33 cellular contexts compared by ENCODE assay signal in genomic region chr14:98594156-98594555, GRCh38.
"Had no signal": no experiment of that assay in that cellular context is flagged by ENCODE, and none has a peak within 500 bp of the region (broad histone marks: within the 10 kb centered on the region; RNA-seq: fewer than 3 reads in every experiment).

No MANE protein-coding gene starts in this region.

- H3K4me3 Mint-ChIP-seq: activated naive CD4-positive, alpha-beta T cell treated with anti-CD3 and anti-CD28 coated beads for 36 hours; activated naive CD8-positive, alpha-beta T cell treated with anti-CD3 and anti-CD28 coated beads for 36 hours; activated T-helper 1 cell treated with anti-CD3 and anti-CD28 coated beads, Interleukin-12 subunit alpha, Interleukin-12 subunit beta, Interleukin-2, Interleukin-4 antibody, amounts not matched to agents 30 ng/mL and 10 ng/mL and 1 ng/mL, durations not matched to agents 14 hours and 24 hours and 36 hours; naive thymus-derived CD8-positive, alpha-beta T cell; T-helper 1 cell treated with Interleukin-12 subunit alpha and Interleukin-12 subunit beta and Interleukin-4 antibody, amounts not matched to agents 30 μg/mL and 1 μg/mL, for 36 hours had no signal

- H3K4me3 ChIP-seq: adrenal gland, body of pancreas, pancreas, psoas muscle, thoracic aorta had no signal

- DNase-seq: activated CD4-positive, alpha-beta T cell treated with anti-CD3 and anti-CD28 coated beads for 1 hour; activated CD8-positive, alpha-beta memory T cell treated with anti-CD3 and anti-CD28 coated beads for 24 hours; activated CD8-positive, alpha-beta memory T cell treated with anti-CD3 and anti-CD28 coated beads, Interleukin-2, amount 50 U/mL, for 4 hours; activated effector memory CD4-positive, alpha-beta T cell treated with anti-CD3 and anti-CD28 coated beads, Interleukin-2, amount 50 U/mL, for 16 hours; activated naive CD4-positive, alpha-beta T cell treated with anti-CD3 and anti-CD28 coated beads for 36 hours; activated naive CD8-positive, alpha-beta T cell treated with anti-CD3 and anti-CD28 coated beads for 36 hours; activated T-cell treated with anti-CD3 and anti-CD28 coated beads, Interleukin-2, amount 50 U/mL, for 1 hour; adrenal gland; aorta; body of pancreas; dermis blood vessel endothelial cell; effector CD4-positive, alpha-beta T cell; glutamatergic neuron; islet precursor cell; left cardiac atrium; left ventricle myocardium superior; mammary epithelial cell; pancreas; psoas muscle; right cardiac atrium; SK-N-SH; stimulated activated CD4-positive, alpha-beta T cell treated with anti-CD3 and anti-CD28 coated beads, Interleukin-15, amount 100 ng/mL, for 24 hours; stimulated activated CD4-positive, alpha-beta T cell treated with anti-CD3 and anti-CD28 coated beads, Interleukin-2, amount 100 ng/mL, for 24 hours; stimulated activated naive CD4-positive, alpha-beta T cell; SW 1271; T-helper 9 cell; trophoblast cell had no signal

- H3K4me2 ChIP-seq: SK-N-SH had no signal

- H3K27me3 Mint-ChIP-seq: activated naive CD8-positive, alpha-beta T cell treated with anti-CD3 and anti-CD28 coated beads for 36 hours; naive thymus-derived CD8-positive, alpha-beta T cell had no signal

- H3K4me1 Mint-ChIP-seq: activated naive CD8-positive, alpha-beta T cell treated with anti-CD3 and anti-CD28 coated beads for 36 hours; naive thymus-derived CD8-positive, alpha-beta T cell had no signal

- H3K27me3 ChIP-seq: adrenal gland, body of pancreas, neutrophil, pancreas had no signal

- H3K9me2 ChIP-seq: SK-N-SH had no signal

- ATAC-seq: body of pancreas; left cardiac atrium; left ventricle myocardium superior; naive thymus-derived CD8-positive, alpha-beta T cell; pancreas; psoas muscle; right cardiac atrium had no signal

- H3K4me1 ChIP-seq: adrenal gland, body of pancreas, pancreas, psoas muscle had no signal

- H3K36me3 Mint-ChIP-seq: activated naive CD8-positive, alpha-beta T cell treated with anti-CD3 and anti-CD28 coated beads for 36 hours had no signal

- H3K27ac Mint-ChIP-seq: activated naive CD4-positive, alpha-beta T cell treated with anti-CD3 and anti-CD28 coated beads for 36 hours; activated naive CD8-positive, alpha-beta T cell treated with anti-CD3 and anti-CD28 coated beads for 36 hours; activated T-helper 1 cell treated with anti-CD3 and anti-CD28 coated beads, Interleukin-12 subunit alpha, Interleukin-12 subunit beta, Interleukin-2, Interleukin-4 antibody, amounts not matched to agents 30 ng/mL and 10 ng/mL and 1 ng/mL, durations not matched to agents 14 hours and 24 hours and 36 hours; T-helper 1 cell treated with Interleukin-12 subunit alpha and Interleukin-12 subunit beta and Interleukin-4 antibody, amounts not matched to agents 30 μg/mL and 1 μg/mL, for 36 hours had no signal

- H3K36me3 ChIP-seq: adrenal gland, neutrophil, pancreas, thoracic aorta had no signal

- H3K9me3 ChIP-seq: adrenal gland, neutrophil, pancreas, psoas muscle, SK-N-SH had no signal

- H3K27ac ChIP-seq: adrenal gland, body of pancreas, epithelial cell of prostate, neutrophil, pancreas, psoas muscle, thoracic aorta had no signal
